In genomic region chr1:161501234-161501633, GRCh38 we compare ENCODE assay signal across 21 cellular contexts. TPM values are rescaled to one million over a fixed set of nuclear protein-coding genes. Genes with fewer than 3 reads are reported as not detected.
DNase-seq lines count a peak whose midpoint lies in the region; ATAC-seq, FAIRE-seq and TF ChIP-seq lines count a peak whose summit lies in the region.
"Had no signal": no experiment of that assay in that cellular context is flagged by ENCODE, and none has a peak within 500 bp of the region (broad histone marks: within the 10 kb centered on the region; RNA-seq: fewer than 3 reads in every experiment).

No MANE protein-coding gene starts in this region.

- no peaks in the 10 kb centered on the region for H3K9me3 ChIP-seq in A549

- no peaks in the 10 kb centered on the region for H3K4me1 ChIP-seq in A549

- no peak overlapping the region for H3K4me3 ChIP-seq in A549
- H3K4me3 ChIP-seq: GM12878, GM23338 had no signal

- FAIRE-seq in A549 (lab: Jason Lieb, UNC), result no peak
- FAIRE-seq in TTC549 (lab: Jason Lieb, UNC), result peak; percentile 15
- FAIRE-seq: G401.6, GM12878 had no signal

- H3K4me3 Mint-ChIP-seq in endothelial cell (ENCODE audit: unreplicated experiment), result no peak overlapping the region
- H3K4me3 Mint-ChIP-seq: CD14-positive monocyte; CD4-positive, alpha-beta memory T cell; GM23338; H9 had no signal

- CTCF ChIA-PET in A549 (lab: Yijun Ruan, JAX), result interaction anchor here (2.1 kb wide), 1 partner anchor 14 kb away, joined by 8 read pairs; no protein-coding TSS in a partner anchor

- POLR2A ChIA-PET in A549 (lab: Yijun Ruan, JAX), result no interaction called here

- no peaks in the 10 kb centered on the region for H3K9me3 Mint-ChIP-seq in endothelial cell (ENCODE audit: unreplicated experiment)
- H3K9me3 Mint-ChIP-seq: CD14-positive monocyte; CD4-positive, alpha-beta memory T cell; GM23338; H9 had no signal

- no peaks in the 10 kb centered on the region for H3K36me3 Mint-ChIP-seq in endothelial cell (ENCODE audit: low read depth, unreplicated experiment)
- H3K36me3 Mint-ChIP-seq: CD4-positive, alpha-beta memory T cell had no signal

- H3K4me2 ChIP-seq in A549, result no peak overlapping the region
- H3K4me2 ChIP-seq: GM23338 had no signal

- H3K27me3 Mint-ChIP-seq in endothelial cell (ENCODE audit: unreplicated experiment), result no peaks in the 10 kb centered on the region

- no peak for TF ChIP-seq CTCF in A549 (IDR thresholded peaks at IDR 0.05)
- no peak for TF ChIP-seq CTCF in endothelial cell (IDR thresholded peaks at IDR 0.05; ENCODE audit: unreplicated experiment)
- no peak for TF ChIP-seq CTCF in GM10266 (IDR thresholded peaks at IDR 0.05; ENCODE audit: control insufficient read depth, insufficient read depth, low read depth, missing control alignments)

- TF ChIP-seq RAD21 in A549 (conservative IDR thresholded peaks at IDR 0.05 in 1 of 2, IDR thresholded peaks at IDR 0.05 in 1 of 2), result no peak

- DNase-seq in A549 (ENCODE audit: low read depth in 1 of 2, low spot score in 1 of 2) (no peak), CD1c-positive myeloid dendritic cell (ENCODE audit: extremely low spot score) (peak; percentile 29), endothelial cell (ENCODE audit: low spot score) (no peak), C1 segment of cervical spinal cord (lab: John Stamatoyannopoulos, UW) (no peak), epidermal melanocyte (ENCODE audit: insufficient read length, low spot score) (no peak), GM10266 (ENCODE audit: extremely low spot score) (no peak)
- DNase-seq: 8988T; Calu3; CD4-positive, alpha-beta memory T cell; DND-41; H9 had no signal

- TF ChIP-seq POLR2A in A549 (IDR thresholded peaks at IDR 0.05; ENCODE audit: low read length), result no peak

- ATAC-seq in A549 (no peak), GM18511 (IDR thresholded peaks at IDR 0.05; ENCODE audit: unreplicated experiment) (no peak)
- ATAC-seq: GM12878, GM23338, HCT116 had no signal

- H3K27ac Mint-ChIP-seq in endothelial cell (ENCODE audit: unreplicated experiment), result peak overlapping the region; percentile 86
- H3K27ac Mint-ChIP-seq: CD4-positive, alpha-beta memory T cell; GM23338; H9 had no signal

- WGBS in A549 (ENCODE audit: missing lambda C conversion rate), result 76% methylated on average over 1 of the region's 1 CpG

- no peak overlapping the region for H3K27ac ChIP-seq in A549

- peaks cover 32% of the 10 kb centered on the region for H3K4me1 Mint-ChIP-seq in endothelial cell (ENCODE audit: unreplicated experiment)

- no peak for TF ChIP-seq EP300 in A549 (IDR thresholded peaks at IDR 0.05)

TF ChIP-seq in A549, 52 proteins besides CTCF, POLR2A, EP300 and RAD21:
- TF ChIP-seq HMGXB4 (CRISPR knock-in tag; IDR thresholded peaks at IDR 0.05; ENCODE audit: borderline replicate concordance), result no peak
- no peak for TF ChIP-seq SREBF2 (IDR thresholded peaks at IDR 0.05)
- no peak for TF ChIP-seq ZFP36 (IDR thresholded peaks at IDR 0.05; ENCODE audit: borderline replicate concordance, partially characterized antibody)
- TF ChIP-seq NPAS2 (CRISPR knock-in tag; IDR thresholded peaks at IDR 0.05; ENCODE audit: borderline replicate concordance), result no peak
- peak; percentile 40 for TF ChIP-seq MAFK (IDR thresholded peaks at IDR 0.05; ENCODE audit: partially characterized antibody)
- no peak for TF ChIP-seq SMC3 (IDR thresholded peaks at IDR 0.05)

RNA-seq across cellular contexts. Expression of gene FCGR2A, which starts 4.0 kb away (rescaled TPM):
- polyA plus RNA-seq in A549 (2011; rRNA removed) (0.12 and 0.13 TPM in 2 replicates), A549 (2017; fragmentation: RNase III; extraction: RNeasy Plus Mini Kit Qiagen cat#74134 plus additional on column Dnase treatment) (not detected in 3 replicates)
- polyA plus RNA-seq in A549 (2012; cell fraction: cytosol; rRNA removed), result not detected in 2 replicates
- polyA plus RNA-seq in A549 (2012; cell fraction: nucleus; rRNA removed), result not detected in 2 replicates
- polyA minus RNA-seq in A549 (2011; rRNA and poly(A)+ RNA removed), result not detected in 2 replicates
- 0.41 TPM for total RNA-seq in endothelial cell (ENCODE audit: unreplicated experiment)
- total RNA-seq: A673, Calu3, GM23338 had no signal
- polyA plus RNA-seq: CD4-positive, alpha-beta memory T cell had no signal

RNA-seq across cellular contexts. Expression of gene HSPA6, which starts 23.1 kb away (rescaled TPM):
- polyA plus RNA-seq in A549 (2011; rRNA removed) (0.22 and 0.58 TPM in 2 replicates), A549 (2017; fragmentation: RNase III; extraction: RNeasy Plus Mini Kit Qiagen cat#74134 plus additional on column Dnase treatment) (0.26 to 0.50 TPM (median 0.50 TPM) in 3 replicates)
- polyA plus RNA-seq in A549 (2012; cell fraction: cytosol; rRNA removed), result 0.71 and 0.73 TPM in 2 replicates
- 0.73 and 1.1 TPM in 2 replicates for polyA plus RNA-seq in A549 (2012; cell fraction: nucleus; rRNA removed)
- 0.49 and 0.62 TPM in 2 replicates for polyA minus RNA-seq in A549 (2011; rRNA and poly(A)+ RNA removed)
- total RNA-seq in endothelial cell (ENCODE audit: unreplicated experiment), result not detected
- total RNA-seq: GM23338, H9 had no signal
- polyA plus RNA-seq: GM23338 had no signal

RNA-seq across cellular contexts. Expression of gene FCGR3A, which starts 48.4 kb away (rescaled TPM):
- not detected in 2 replicates for polyA plus RNA-seq in A549 (2011; rRNA removed)
- polyA plus RNA-seq in A549 (2012; cell fraction: cytosol; rRNA removed), result not detected in 2 replicates
- not detected in 2 replicates for polyA plus RNA-seq in A549 (2012; cell fraction: nucleus; rRNA removed)
- not detected in 3 replicates for polyA plus RNA-seq in A549 (2017; fragmentation: RNase III; extraction: RNeasy Plus Mini Kit Qiagen cat#74134 plus additional on column Dnase treatment)
- not detected in 2 replicates for polyA minus RNA-seq in A549 (2011; rRNA and poly(A)+ RNA removed)
- total RNA-seq in endothelial cell (ENCODE audit: unreplicated experiment), result 4.0 TPM
- total RNA-seq: A673, Calu3, GM23338, H4, H9 had no signal
- polyA plus RNA-seq: BJ, GM23338 had no signal
